ENCODE assay signal across 1 cellular context in genomic region chr2:159129301-159129700, GRCh38.
TF ChIP-seq lines count a peak whose summit lies in the region.

No MANE protein-coding gene starts in this region.

TF ChIP-seq in IMR-90, 13 proteins besides CTCF, POLR2A, EP300 and RAD21 (continued from another document):
- TF ChIP-seq CHD1 (IDR thresholded peaks at IDR 0.05; ENCODE audit: low read depth, low read length) (no peak), BHLHE40 (IDR thresholded peaks at IDR 0.05; ENCODE audit: low read depth, low read length) (no peak), MAFK (IDR thresholded peaks at IDR 0.05; ENCODE audit: low read depth, low read length) (no peak), USF2 (IDR thresholded peaks at IDR 0.05; ENCODE audit: low read depth, low read length) (no peak), MAZ (IDR thresholded peaks at IDR 0.05; ENCODE audit: borderline replicate concordance, low read depth, low read length) (no peak), FOS (IDR thresholded peaks at IDR 0.05; ENCODE audit: low read depth, low read length) (no peak)
- TF ChIP-seq, protein P1, sequence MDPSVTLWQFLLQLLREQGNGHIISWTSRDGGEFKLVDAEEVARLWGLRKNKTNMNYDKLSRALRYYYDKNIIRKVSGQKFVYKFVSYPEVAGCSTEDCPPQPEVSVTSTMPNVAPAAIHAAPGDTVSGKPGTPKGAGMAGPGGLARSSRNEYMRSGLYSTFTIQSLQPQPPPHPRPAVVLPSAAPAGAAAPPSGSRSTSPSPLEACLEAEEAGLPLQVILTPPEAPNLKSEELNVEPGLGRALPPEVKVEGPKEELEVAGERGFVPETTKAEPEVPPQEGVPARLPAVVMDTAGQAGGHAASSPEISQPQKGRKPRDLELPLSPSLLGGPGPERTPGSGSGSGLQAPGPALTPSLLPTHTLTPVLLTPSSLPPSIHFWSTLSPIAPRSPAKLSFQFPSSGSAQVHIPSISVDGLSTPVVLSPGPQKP (IDR thresholded peaks at IDR 0.05; ENCODE audit: borderline replicate concordance, low read depth, low read length) = no peak
TF ChIP-seq in IMR-90: peak in this region for 0.
